In the genomic region with DNA sequence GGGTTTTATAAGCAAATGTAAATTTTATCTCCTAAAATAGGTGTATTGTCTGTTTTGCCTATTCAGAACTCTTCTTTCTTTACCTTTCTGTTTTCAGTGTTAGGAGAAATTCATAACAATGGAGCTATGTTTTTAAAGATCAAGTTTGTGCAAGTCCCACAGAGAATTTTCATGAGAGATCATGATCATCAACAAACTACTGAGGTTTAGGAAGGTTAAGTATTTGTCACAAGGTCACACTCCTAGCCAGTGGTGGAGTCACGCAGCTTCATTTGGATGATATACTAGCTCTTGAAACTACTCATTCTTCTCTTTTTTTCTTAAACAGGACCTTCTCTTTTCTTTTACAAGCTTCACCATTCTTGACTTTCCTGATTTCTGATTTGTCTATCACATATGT, we compare ENCODE assay signal across 22 cellular contexts.
"Had no signal": no experiment of that assay in that cellular context is flagged by ENCODE, and none has a peak within 500 bp of the region (broad histone marks: within the 10 kb centered on the region; RNA-seq: fewer than 3 reads in every experiment).

No MANE protein-coding gene starts in this region.

- H3K9me3 ChIP-seq: colonic mucosa, esophagus muscularis mucosa, gastroesophageal sphincter, ovary, prostate gland, tibial artery had no signal

- H3K36me3 Mint-ChIP-seq: activated naive CD4-positive, alpha-beta T cell treated with anti-CD3 and anti-CD28 coated beads, Interleukin-2, amount 10 ng/mL, durations not matched to agents 7 days and 5 days; natural killer cell treated with Interleukin-12 subunit alpha and Interleukin-12 subunit beta and Interleukin-15 and Interleukin-18, amount 100 ng/mL, for 72 hours had no signal

- H3K4me1 Mint-ChIP-seq: activated CD4-positive, alpha-beta memory T cell treated with anti-CD3 and anti-CD28 coated beads, Interleukin-2, amount 10 ng/mL, durations not matched to agents 7 days and 5 days; activated naive CD4-positive, alpha-beta T cell treated with anti-CD3 and anti-CD28 coated beads, Interleukin-2, amount 10 ng/mL, durations not matched to agents 7 days and 5 days had no signal

- H3K27me3 ChIP-seq: colonic mucosa, gastroesophageal sphincter, ovary, tibial artery had no signal

- H3K27me3 Mint-ChIP-seq: activated CD4-positive, alpha-beta memory T cell treated with anti-CD3 and anti-CD28 coated beads, Interleukin-2, amount 10 ng/mL, durations not matched to agents 7 days and 5 days; activated naive CD4-positive, alpha-beta T cell treated with anti-CD3 and anti-CD28 coated beads, Interleukin-2, amount 10 ng/mL, durations not matched to agents 7 days and 5 days; effector memory CD8-positive, alpha-beta T cell; natural killer cell treated with Interleukin-12 subunit alpha and Interleukin-12 subunit beta and Interleukin-15 and Interleukin-18, amount 100 ng/mL, for 72 hours had no signal

- H3K4me3 Mint-ChIP-seq: activated CD4-positive, alpha-beta memory T cell treated with anti-CD3 and anti-CD28 coated beads, Interleukin-2, amount 10 ng/mL, durations not matched to agents 7 days and 5 days; activated naive CD4-positive, alpha-beta T cell treated with anti-CD3 and anti-CD28 coated beads, Interleukin-2, amount 10 ng/mL, durations not matched to agents 7 days and 5 days; effector memory CD8-positive, alpha-beta T cell; natural killer cell treated with Interleukin-12 subunit alpha and Interleukin-12 subunit beta and Interleukin-15 and Interleukin-18, amount 100 ng/mL, for 72 hours had no signal

- H3K27ac ChIP-seq: colonic mucosa, dorsolateral prefrontal cortex, esophagus muscularis mucosa, gastroesophageal sphincter, ovary, prostate gland, spleen, tibial artery had no signal

- ATAC-seq: effector memory CD8-positive, alpha-beta T cell; gastroesophageal sphincter; natural killer cell treated with Interleukin-12 subunit alpha and Interleukin-12 subunit beta and Interleukin-15 and Interleukin-18, amount 100 ng/mL, for 72 hours; stimulated activated naive CD8-positive, alpha-beta T cell treated with anti-CD3 and anti-CD28 coated beads, Interleukin-15, Interleukin-2, amounts not matched to agents 100 U/mL and 50 U/mL, for 24 hours had no signal

- DNase-seq: activated CD4-positive, alpha-beta memory T cell treated with anti-CD3 and anti-CD28 coated beads, Interleukin-2, amount 10 ng/mL, durations not matched to agents 7 days and 5 days; activated CD4-positive, alpha-beta T cell treated with anti-CD3 and anti-CD28 coated beads for 48 hours; activated CD4-positive, CD25-positive, alpha-beta regulatory T cell; activated effector memory CD4-positive, alpha-beta T cell treated with anti-CD3 and anti-CD28 coated beads, Interleukin-2, amount 50 U/mL, for 16 hours; activated naive CD4-positive, alpha-beta T cell treated with anti-CD3 and anti-CD28 coated beads, Interleukin-2, amount 10 ng/mL, durations not matched to agents 7 days and 5 days; activated T-cell treated with anti-CD3 and anti-CD28 coated beads for 4 hours; amygdala; colonic mucosa; dorsolateral prefrontal cortex; effector memory CD8-positive, alpha-beta T cell; head of caudate nucleus; hypothalamus; ovary; spleen; stimulated activated CD4-positive, alpha-beta T cell treated with anti-CD3 and anti-CD28 coated beads, Interleukin-4, amount 100 ng/mL, for 4 hours; stimulated activated naive CD8-positive, alpha-beta T cell treated with anti-CD3 and anti-CD28 coated beads, Interleukin-15, Interleukin-2, amounts not matched to agents 100 U/mL and 50 U/mL, for 24 hours; T1000; tibial artery had no signal

- H3K27ac Mint-ChIP-seq: activated CD4-positive, alpha-beta memory T cell treated with anti-CD3 and anti-CD28 coated beads, Interleukin-2, amount 10 ng/mL, durations not matched to agents 7 days and 5 days; activated naive CD4-positive, alpha-beta T cell treated with anti-CD3 and anti-CD28 coated beads, Interleukin-2, amount 10 ng/mL, durations not matched to agents 7 days and 5 days; effector memory CD8-positive, alpha-beta T cell; natural killer cell treated with Interleukin-12 subunit alpha and Interleukin-12 subunit beta and Interleukin-15 and Interleukin-18, amount 100 ng/mL, for 72 hours had no signal

- H3K4me3 ChIP-seq: colonic mucosa, dorsolateral prefrontal cortex, esophagus muscularis mucosa, gastroesophageal sphincter, ovary, prostate gland, spleen, tibial artery had no signal

- H3K36me3 ChIP-seq: colonic mucosa, esophagus muscularis mucosa, gastroesophageal sphincter, ovary, prostate gland, spleen, tibial artery had no signal

- H3K4me1 ChIP-seq: colonic mucosa, esophagus muscularis mucosa, gastroesophageal sphincter, prostate gland, spleen, tibial artery had no signal
